ENCODE assay signal across 8 cellular contexts in genomic region chr2:6917071-6917760, GRCh38. TPM values are rescaled to one million over a fixed set of nuclear protein-coding genes. Genes with fewer than 3 reads are reported as not detected.
A peak's percentile ranks its signal among the peaks of the same experiment; 100 is the strongest.
DNase-seq lines count a peak whose midpoint lies in the region; ATAC-seq, FAIRE-seq and TF ChIP-seq lines count a peak whose summit lies in the region.

RNF144A (plus strand) TSS chr2:6917412; CDS start chr2:6996927, 79,515 bp downstream.

- ATAC-seq in CD4-positive, CD25-positive, alpha-beta regulatory T cell (ENCODE audit: low read depth in 2 of 2), result peak; percentile 78 to 82
- peak; percentile 77 for ATAC-seq in GM19395 (IDR thresholded peaks at IDR 0.05; ENCODE audit: unreplicated experiment)
- ATAC-seq in HG03558 (IDR thresholded peaks at IDR 0.05; ENCODE audit: extremely low read depth, unreplicated experiment), result peak; percentile 45

- H3K4me1 ChIP-seq in CD4-positive, CD25-positive, alpha-beta regulatory T cell (ENCODE audit: control insufficient read depth, insufficient read depth, low read length, poor library complexity, severe bottlenecking), result peaks cover 31% of the 10 kb centered on the region
- H3K4me1 ChIP-seq in neutrophil (ENCODE audit: control insufficient read depth in 1 of 2, insufficient read depth in 1 of 2, low read depth in 1 of 2, low read length in 1 of 2), result peaks cover 19% of the 10 kb centered on the region in 2 experiments

- peak; percentile 51 to 67 (median 53) for DNase-seq in CD4-positive, CD25-positive, alpha-beta regulatory T cell
- DNase-seq in RPMI7951 (ENCODE audit: low read depth), result peak; percentile 58
- peak; percentile 58 for DNase-seq in activated gamma-delta T cell (lab: John Stamatoyannopoulos, UW)
- DNase-seq in frontal cortex (ENCODE audit: low spot score in 2 of 2), result peak; percentile 89 to 94

- H3K27ac Mint-ChIP-seq in CD4-positive, CD25-positive, alpha-beta regulatory T cell, result peak within 1 kb of the TSS in 2 of 3 donors; percentile 44 to 88

- peak; percentile 56 for TF ChIP-seq CTCF in neutrophil (IDR thresholded peaks at IDR 0.05)

- peaks cover 20 to 77% (median 33%) of the 10 kb centered on the region in 4 donors for H3K4me1 Mint-ChIP-seq in CD4-positive, CD25-positive, alpha-beta regulatory T cell

- H3K9me3 Mint-ChIP-seq in CD4-positive, CD25-positive, alpha-beta regulatory T cell, result no peaks in the 10 kb centered on the region

- H3K27ac ChIP-seq in CD4-positive, CD25-positive, alpha-beta regulatory T cell (ENCODE audit: insufficient read depth, low read length, poor library complexity, severe bottlenecking), result no peak within 1 kb of the TSS
- peak within 1 kb of the TSS; percentile 69 for H3K27ac ChIP-seq in neutrophil
- peak within 1 kb of the TSS; percentile 92 for H3K27ac ChIP-seq in temporal lobe (ENCODE audit: low read depth, low read length)

- H3K4me3 Mint-ChIP-seq in CD4-positive, CD25-positive, alpha-beta regulatory T cell, result peak within 1 kb of the TSS; percentile 58 to 82 (median 77)

- no peak for FAIRE-seq in frontal cortex (lab: Jason Lieb, UNC)

- H3K36me3 Mint-ChIP-seq in CD4-positive, CD25-positive, alpha-beta regulatory T cell, result no peaks in the 10 kb centered on the region

- peak within 1 kb of the TSS; percentile 59 for H3K4me3 ChIP-seq in CD4-positive, CD25-positive, alpha-beta regulatory T cell (ENCODE audit: low read depth, low read length)
- peak within 1 kb of the TSS; percentile 67 to 69 for H3K4me3 ChIP-seq in neutrophil (ENCODE audit: low read depth in 1 of 2, low read length in 1 of 2)

- H3K27me3 Mint-ChIP-seq in CD4-positive, CD25-positive, alpha-beta regulatory T cell, result peaks cover 64% of the 10 kb centered on the region

- no peaks in the 10 kb centered on the region for H3K9me3 ChIP-seq in CD4-positive, CD25-positive, alpha-beta regulatory T cell (ENCODE audit: control insufficient read depth in 2 of 2, low read length in 2 of 2)
- H3K9me3 ChIP-seq in neutrophil, result no peaks in the 10 kb centered on the region

- H3K36me3 ChIP-seq in CD4-positive, CD25-positive, alpha-beta regulatory T cell (ENCODE audit: control insufficient read depth, insufficient read depth, low read length), result no peaks in the 10 kb centered on the region
- H3K36me3 ChIP-seq in neutrophil, result no peaks in the 10 kb centered on the region

- H3K27me3 ChIP-seq in CD4-positive, CD25-positive, alpha-beta regulatory T cell (ENCODE audit: control insufficient read depth, insufficient read depth, low read length), result peaks cover 12% of the 10 kb centered on the region
- H3K27me3 ChIP-seq in neutrophil, result no peaks in the 10 kb centered on the region

RNA-seq across cellular contexts. Expression of gene RNF144A, which starts in this region (rescaled TPM):
- 9.0 TPM for total RNA-seq in CD4-positive, CD25-positive, alpha-beta regulatory T cell
- polyA plus RNA-seq in CD4-positive, CD25-positive, alpha-beta regulatory T cell, result 10 to 100 TPM in 1 of 4 donors, 1 to 10 TPM in 3; 4.8 to 11.4 (median 6.8) TPM
- total RNA-seq in RPMI7951 (2014; rRNA removed; shearing (Covaris generic)), result 9.5 and 12.4 TPM in 2 replicates
- total RNA-seq in frontal cortex (33.8 TPM), temporal lobe (36.9 TPM)
